Comparison of ENCODE assay signal across 30 cellular contexts in genomic region chr1:14937288-14937949, GRCh38.
DNase-seq lines count a peak whose midpoint lies in the region; ATAC-seq, FAIRE-seq and TF ChIP-seq lines count a peak whose summit lies in the region.
"Had no signal": no experiment of that assay in that cellular context is flagged by ENCODE, and none has a peak within 500 bp of the region (broad histone marks: within the 10 kb centered on the region; RNA-seq: fewer than 3 reads in every experiment).

No MANE protein-coding gene starts in this region.

- H3K9me3 Mint-ChIP-seq in nephron (no peaks in the 10 kb centered on the region), immature natural killer cell (no peaks in the 10 kb centered on the region)
- H3K9me3 Mint-ChIP-seq: GM23338; natural killer cell; stimulated activated memory B cell treated with anti-CD40 and anti-IgM and Interleukin-4, amounts not matched to agents 10 μg/mL and 1 μg/mL and 100 μg/mL, for 72 hours had no signal

- H3K4me1 Mint-ChIP-seq in nephron (peaks cover 41% of the 10 kb centered on the region), immature natural killer cell (no peaks in the 10 kb centered on the region)
- H3K4me1 Mint-ChIP-seq: natural killer cell; stimulated activated memory B cell treated with anti-CD40 and anti-IgM and Interleukin-4, amounts not matched to agents 10 μg/mL and 1 μg/mL and 100 μg/mL, for 72 hours had no signal

- H3K27me3 Mint-ChIP-seq in nephron (ENCODE audit: low read depth), result no peaks in the 10 kb centered on the region
- peaks cover 3 to 7% (median 5%) of the 10 kb centered on the region in 3 donors for H3K27me3 Mint-ChIP-seq in immature natural killer cell (ENCODE audit: low read depth in 3 of 3)

- in situ Hi-C loops in HAP-1 (cut with MboI; ENCODE audit: low sequenced_read_pairs), result no loop called here

- TF ChIP-seq CTCF in C4-2B (conservative IDR thresholded peaks at IDR 0.05) (no peak), LNCaP clone FGC (IDR thresholded peaks at IDR 0.05; ENCODE audit: control insufficient read depth, extremely low read depth, insufficient read depth) (no peak), VCaP (conservative IDR thresholded peaks at IDR 0.05) (no peak), nephron (IDR thresholded peaks at IDR 0.05; ENCODE audit: unreplicated experiment in 3 of 3) (no peak)

- H3K4me3 ChIP-seq in LNCaP clone FGC (ENCODE audit: low read depth, low read length) (no peak overlapping the region), HAP-1 (no peak overlapping the region), small intestine (ENCODE audit: low read depth in 1 of 2, low read length in 2 of 2) (no peak overlapping the region)
- H3K4me3 ChIP-seq: adrenal gland, cardiac muscle cell, GM23338, heart left ventricle, prostate gland, uterus had no signal

- intact Hi-C loops in left ventricle myocardium superior (cut with micrococcal nuclease), result no loop called here

- no peak overlapping the region for H3K4me3 Mint-ChIP-seq in nephron
- no peak overlapping the region for H3K4me3 Mint-ChIP-seq in immature natural killer cell
- H3K4me3 Mint-ChIP-seq: activated CD8-positive, alpha-beta T cell treated with anti-CD3 and anti-CD28 coated beads, Interleukin-2, amount 10 ng/mL, durations not matched to agents 7 days and 5 days; GM23338; natural killer cell; stimulated activated memory B cell treated with anti-CD40 and anti-IgM and Interleukin-4, amounts not matched to agents 10 μg/mL and 1 μg/mL and 100 μg/mL, for 72 hours had no signal

- no peak for ATAC-seq in left ventricle myocardium superior
- ATAC-seq: activated CD4-positive, CD25-positive, alpha-beta regulatory T cell treated with anti-CD3 and anti-CD28 coated beads, Interleukin-2, amount 50 U/mL, for 24 hours; activated CD8-positive, alpha-beta T cell treated with anti-CD3 and anti-CD28 coated beads, Interleukin-2, amount 10 ng/mL, durations not matched to agents 7 days and 5 days; GM23338; heart left ventricle; left colon; natural killer cell; stimulated activated memory B cell treated with anti-CD40 and anti-IgM and Interleukin-4, amounts not matched to agents 10 μg/mL and 1 μg/mL and 100 μg/mL, for 72 hours had no signal

- WGBS in small intestine, 3 donors, result 87 to 89% (median 89%) methylated on average over 11 of the region's 11 CpGs

- peak; percentile 11 for DNase-seq in LNCaP clone FGC (ENCODE audit: low read depth)
- DNase-seq in HAP-1 (ENCODE audit: low spot score in 2 of 2), result no peak
- no peak for DNase-seq in small intestine
- no peak for DNase-seq in immature natural killer cell
- no peak for DNase-seq in left ventricle myocardium superior
- DNase-seq: activated CD8-positive, alpha-beta T cell treated with anti-CD3 and anti-CD28 coated beads, Interleukin-2, amount 10 ng/mL, durations not matched to agents 7 days and 5 days; activated gamma-delta T cell treated with Interleukin-2 at 50 U/mL for 16 hours; activated T-cell treated with anti-CD3 and anti-CD28 coated beads, Interleukin-2, amount 50 U/mL, for 1 hour; adrenal gland; Calu3; Karpas-422; left colon; midbrain; natural killer cell; NCI-H1105 treated with DMSO at 0.1 percent for 48 hours; NCI-H2081 treated with DMSO at 0.1 percent for 48 hours; NCI-H526 treated with DMSO at 0.1 percent for 48 hours; stimulated activated CD4-positive, alpha-beta T cell treated with anti-CD3 and anti-CD28 coated beads, Interleukin-1b, Interleukin-23, amount 100 ng/mL, for 48 hours; uterus had no signal

- H3K27me3 ChIP-seq in HAP-1 (ENCODE audit: low read depth), result no peaks in the 10 kb centered on the region
- no peaks in the 10 kb centered on the region for H3K27me3 ChIP-seq in small intestine (ENCODE audit: control insufficient read depth in 2 of 2, insufficient read depth in 2 of 2, low read length in 2 of 2)
- H3K27me3 ChIP-seq: adrenal gland, cardiac muscle cell, heart left ventricle, uterus had no signal

- no peaks in the 10 kb centered on the region for H3K36me3 Mint-ChIP-seq in nephron (ENCODE audit: low read depth)
- no peaks in the 10 kb centered on the region for H3K36me3 Mint-ChIP-seq in immature natural killer cell
- H3K36me3 Mint-ChIP-seq: natural killer cell; stimulated activated memory B cell treated with anti-CD40 and anti-IgM and Interleukin-4, amounts not matched to agents 10 μg/mL and 1 μg/mL and 100 μg/mL, for 72 hours had no signal

- H3K4me1 ChIP-seq in HAP-1 (no peaks in the 10 kb centered on the region), small intestine (ENCODE audit: control insufficient read depth in 2 of 2, insufficient read depth in 1 of 2, low read depth in 1 of 2, low read length in 1 of 2) (no peaks in the 10 kb centered on the region)

- H3K9me3 ChIP-seq in HAP-1, result no peaks in the 10 kb centered on the region
- no peaks in the 10 kb centered on the region for H3K9me3 ChIP-seq in small intestine (ENCODE audit: control insufficient read depth, low read depth)
- H3K9me3 ChIP-seq: adrenal gland, heart left ventricle, prostate gland, uterus had no signal

- H3K27ac Mint-ChIP-seq in nephron, result peak overlapping the region; percentile 5 to 51 (median 24)
- H3K27ac Mint-ChIP-seq in immature natural killer cell, result no peak overlapping the region
- H3K27ac Mint-ChIP-seq: activated CD8-positive, alpha-beta T cell treated with anti-CD3 and anti-CD28 coated beads, Interleukin-2, amount 10 ng/mL, durations not matched to agents 7 days and 5 days; GM23338; natural killer cell; stimulated activated memory B cell treated with anti-CD40 and anti-IgM and Interleukin-4, amounts not matched to agents 10 μg/mL and 1 μg/mL and 100 μg/mL, for 72 hours had no signal

- H3K36me3 ChIP-seq in HAP-1 (replicated peaks) (no peaks in the 10 kb centered on the region), small intestine (ENCODE audit: control insufficient read depth in 2 of 2, insufficient read depth in 2 of 2, low read length in 2 of 2) (no peaks in the 10 kb centered on the region)
- H3K36me3 ChIP-seq: adrenal gland, cardiac muscle cell, heart left ventricle, prostate gland, uterus had no signal

- H3K27ac ChIP-seq in C4-2B, result peak overlapping the region; percentile 18; the same call in 1 of the 2 replicates
- H3K27ac ChIP-seq in VCaP, result peak overlapping the region; percentile 63
- no peak overlapping the region for H3K27ac ChIP-seq in small intestine (ENCODE audit: low read depth in 1 of 2, low read length in 1 of 2)
- H3K27ac ChIP-seq: adrenal gland, cardiac muscle cell, heart left ventricle, uterus had no signal

- no peak for FAIRE-seq in small intestine (lab: Jason Lieb, UNC)
- FAIRE-seq: endothelial cell of umbilical vein, HTR-8/SVneo had no signal

Comparison
In these comparisons a context has a peak if more than half of its experiments do, and no peak if none do; other contexts are left out.
1. H3K27ac ChIP-seq: peak in C4-2B (single experiment) and VCaP (single experiment); none in small intestine (0 of 2).
2. H3K27ac Mint-ChIP-seq: peak in nephron (3 of 3); none in immature natural killer cell (0 of 6).